ENCODE assay signal across 11 cellular contexts in genomic region chr17:64174686-64175456, GRCh38. TPM values are rescaled to one million over a fixed set of nuclear protein-coding genes. Genes with fewer than 3 reads are reported as not detected.
DNase-seq lines count a peak whose midpoint lies in the region; ATAC-seq and TF ChIP-seq lines count a peak whose summit lies in the region.
"Had no signal": no experiment of that assay in that cellular context is flagged by ENCODE, and none has a peak within 500 bp of the region (broad histone marks: within the 10 kb centered on the region; RNA-seq: fewer than 3 reads in every experiment).

No MANE protein-coding gene starts in this region.

- TF ChIP-seq CTCF in RWPE1 (conservative IDR thresholded peaks at IDR 0.05; ENCODE audit: low read depth) (no peak), fibroblast of pulmonary artery (IDR thresholded peaks at IDR 0.05; ENCODE audit: low read length, missing control alignments) (no peak), omental fat pad (IDR thresholded peaks at IDR 0.05) (no peak)

- POLR2A ChIA-PET in RWPE1 (lab: Yijun Ruan, JAX; ENCODE audit: low non-redundant PET): no interaction called here

- no peak for TF ChIP-seq POLR2A in erythroblast (IDR thresholded peaks at IDR 0.05; ENCODE audit: low read length)

- peak; percentile 62 for ATAC-seq in omental fat pad (ENCODE audit: low FRiP score)

- CTCF ChIA-PET in RWPE1 (lab: Yijun Ruan, JAX): no interaction called here

- H3K27ac ChIP-seq in RWPE1: peak overlapping the region; percentile 5; the same call in 1 of the 2 replicates

- no peak overlapping the region for H3K4me3 ChIP-seq in fibroblast of pulmonary artery (replicated peaks; ENCODE audit: low read depth, low read length)

- peak; percentile 85 for DNase-seq in COLO829 (ENCODE audit: low spot score)
- no peak for DNase-seq in RWPE1 (ENCODE audit: low spot score)
- peak; percentile 50 for DNase-seq in fibroblast of pulmonary artery (ENCODE audit: low read depth)
- no peak for DNase-seq in omental fat pad (ENCODE audit: low spot score)
- DNase-seq in stimulated activated naive CD4-positive, alpha-beta T cell (lab: John Stamatoyannopoulos, UW): no peak
- no peak for DNase-seq in erythroblast (lab: John Stamatoyannopoulos, UW)
- DNase-seq in NCI-H1105 (lab: John Stamatoyannopoulos, UW): no peak
- no peak for DNase-seq in iPS-NIHi11 (ENCODE audit: low spot score)
- DNase-seq: activated CD4-positive, alpha-beta memory T cell treated with anti-CD3 and anti-CD28 coated beads for 36 hours; GOT3; NCI-H1092 had no signal

RNA-seq across cellular contexts. Expression of gene ERN1, which starts 44.9 kb away (rescaled TPM):
- total RNA-seq in omental fat pad: 10 to 100 TPM; 14.6 to 54.4 (median 30.4) TPM

Comparison
In these comparisons a context has a peak if more than half of its experiments do, and no peak if none do; other contexts are left out.
1. DNase-seq: peak in COLO829 (single experiment) and fibroblast of pulmonary artery (single experiment); none in RWPE1 (single experiment), omental fat pad (single experiment), stimulated activated naive CD4-positive, alpha-beta T cell (0 of 6), erythroblast (0 of 2), NCI-H1105 (single experiment) and iPS-NIHi11 (single experiment).